In the genomic region with DNA sequence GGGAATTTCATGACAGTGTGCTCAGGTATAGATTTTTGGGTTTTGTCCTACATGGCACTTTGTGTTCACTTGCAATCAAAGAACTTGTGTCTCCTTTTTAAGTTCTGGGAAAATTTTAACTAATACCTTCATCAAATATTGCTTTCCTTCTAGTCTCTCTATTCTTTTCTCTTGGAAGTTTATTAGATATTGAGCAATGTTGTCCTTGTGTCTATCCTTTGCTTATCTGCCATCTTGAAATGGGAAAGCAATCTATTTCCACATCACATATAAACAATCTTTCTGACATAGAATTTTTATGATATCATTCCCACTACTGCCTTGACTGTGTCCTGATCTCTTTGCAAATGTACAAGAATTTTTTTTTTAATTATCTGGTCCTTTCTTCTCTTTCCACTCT, we compare ENCODE assay signal across 17 cellular contexts. TPM values are rescaled to one million over a fixed set of nuclear protein-coding genes. Genes with fewer than 3 reads are reported as not detected.
A peak's percentile ranks its signal among the peaks of the same experiment; 100 is the strongest.
DNase-seq lines count a peak whose midpoint lies in the region; ATAC-seq and TF ChIP-seq lines count a peak whose summit lies in the region.
"Had no signal": no experiment of that assay in that cellular context is flagged by ENCODE, and none has a peak within 500 bp of the region (broad histone marks: within the 10 kb centered on the region; RNA-seq: fewer than 3 reads in every experiment).

No MANE protein-coding gene starts in this region.

- ATAC-seq in T-helper 17 cell (no peak), gastrocnemius medialis (no peak), HG03097 (IDR thresholded peaks at IDR 0.05; ENCODE audit: low FRiP score, unreplicated experiment) (no peak), GM21526 (IDR thresholded peaks at IDR 0.05; ENCODE audit: low FRiP score, unreplicated experiment) (no peak)
- ATAC-seq: A549; CD8-positive, alpha-beta T cell; HepG2 had no signal

- H3K27me3 Mint-ChIP-seq in CD14-positive monocyte (ENCODE audit: low read depth in 3 of 3) (no peaks in the 10 kb centered on the region), Caco-2 (ENCODE audit: insufficient read depth, unreplicated experiment) (no peaks in the 10 kb centered on the region), T-helper 17 cell (no peaks in the 10 kb centered on the region), immature natural killer cell (ENCODE audit: low read depth in 3 of 3) (no peaks in the 10 kb centered on the region)

- peaks cover 0 to 9% (median 3%) of the 10 kb centered on the region in 7 donors for H3K9me3 Mint-ChIP-seq in CD14-positive monocyte
- H3K9me3 Mint-ChIP-seq in Caco-2 (ENCODE audit: unreplicated experiment): peaks cover 19% of the 10 kb centered on the region
- H3K9me3 Mint-ChIP-seq in immature natural killer cell: peaks cover 0 to 2% (median 0%) of the 10 kb centered on the region in 6 donors
- H3K9me3 Mint-ChIP-seq: CD8-positive, alpha-beta T cell had no signal

- in situ Hi-C loops in gastrocnemius medialis (cut with MboI; ENCODE audit: low sequenced_read_pairs in 4 of 4): loop anchor here in 1 of 4 donors (10.0 kb wide), 1 partner anchor 290 kb away; no protein-coding TSS in a partner anchor

- H3K27ac ChIP-seq in gastrocnemius medialis: no peak overlapping the region
- H3K27ac ChIP-seq: A549, C4-2B had no signal

- intact Hi-C loops in CD14-positive monocyte (cut with micrococcal nuclease) (no loop called here), Caco-2 (cut with micrococcal nuclease; ENCODE audit: unreplicated experiment) (no loop called here), gastrocnemius medialis (cut with DNase I; ENCODE audit: low total_unique reads) (no loop called here)

- POLR2A ChIA-PET in Caco-2 (lab: Charles Lee): no interaction called here

- H3K36me3 Mint-ChIP-seq in CD14-positive monocyte (peaks cover 0 to 3% of the 10 kb centered on the region in 2 donors), Caco-2 (ENCODE audit: insufficient read depth, unreplicated experiment) (peaks cover 6% of the 10 kb centered on the region), T-helper 17 cell (ENCODE audit: low read depth) (peaks cover 2% of the 10 kb centered on the region), immature natural killer cell (peaks cover 0 to 3% (median 0%) of the 10 kb centered on the region in 3 donors)
- H3K36me3 Mint-ChIP-seq: CD8-positive, alpha-beta T cell had no signal

- TF ChIP-seq POLR2A in gastrocnemius medialis (IDR thresholded peaks at IDR 0.05): no peak

- no TSS peak for BruUV-seq in Caco-2 (replicated peaks; lab: Mats Ljungman, UMichigan)

- TF ChIP-seq CTCF in CD14-positive monocyte (IDR thresholded peaks at IDR 0.05) (no peak), Caco-2 (IDR thresholded peaks at IDR 0.05; ENCODE audit: insufficient read depth in 1 of 2, low read depth in 1 of 2, low read length in 1 of 2, severe bottlenecking in 1 of 2, unreplicated experiment in 1 of 2) (no peak), gastrocnemius medialis (IDR thresholded peaks at IDR 0.05 in 4 of 5, conservative IDR thresholded peaks at IDR 0.05 in 1 of 5) (no peak)

- H3K9me3 ChIP-seq in Caco-2: 0 out of 2 replicates have a peak, but pooled peaks cover 2% of the 10 kb centered on the region
- no peaks in the 10 kb centered on the region for H3K9me3 ChIP-seq in T-helper 17 cell (ENCODE audit: control insufficient read depth, low read length, poor library complexity, severe bottlenecking)
- no peaks in the 10 kb centered on the region for H3K9me3 ChIP-seq in gastrocnemius medialis
- H3K9me3 ChIP-seq: A549, BE2C, HAP-1 had no signal

- no peak overlapping the region for H3K4me3 Mint-ChIP-seq in CD14-positive monocyte
- H3K4me3 Mint-ChIP-seq in Caco-2 (ENCODE audit: unreplicated experiment): no peak overlapping the region
- no peak overlapping the region for H3K4me3 Mint-ChIP-seq in T-helper 17 cell
- H3K4me3 Mint-ChIP-seq in immature natural killer cell: peak overlapping the region in 3 of 5 donors; percentile 5 to 53 (median 46)
- H3K4me3 Mint-ChIP-seq: CD8-positive, alpha-beta T cell had no signal

- DNase-seq in CD14-positive monocyte (ENCODE audit: low spot score) (no peak), Caco-2 (no peak), T-helper 17 cell (no peak), immature natural killer cell (no peak), gastrocnemius medialis (no peak), HK-2 (ENCODE audit: unreplicated experiment) (no peak)
- DNase-seq: BE2C; CD8-positive, alpha-beta T cell; DMS53; GOT3 had no signal

- H3K27me3 ChIP-seq in Caco-2 (replicated peaks; ENCODE audit: control insufficient read depth, insufficient read depth, low read length): no peaks in the 10 kb centered on the region
- H3K27me3 ChIP-seq in gastrocnemius medialis: no peaks in the 10 kb centered on the region
- H3K27me3 ChIP-seq: BE2C had no signal

- H3K4me1 Mint-ChIP-seq in CD14-positive monocyte (peaks cover 56% of the 10 kb centered on the region), Caco-2 (ENCODE audit: low read depth, unreplicated experiment) (peaks cover 21% of the 10 kb centered on the region), T-helper 17 cell (peaks cover 15% of the 10 kb centered on the region), immature natural killer cell (peaks cover 49 to 74% of the 10 kb centered on the region in 2 donors)

- H3K4me1 ChIP-seq in Caco-2: no peaks in the 10 kb centered on the region
- H3K4me1 ChIP-seq in gastrocnemius medialis: no peaks in the 10 kb centered on the region
- H3K4me1 ChIP-seq: A549, BE2C, HAP-1 had no signal

- CTCF ChIA-PET in Caco-2 (lab: Charles Lee): no interaction called here

- H3K36me3 ChIP-seq in Caco-2 (ENCODE audit: control insufficient read depth, insufficient read depth, low read length) (no peaks in the 10 kb centered on the region), gastrocnemius medialis (peaks cover 0 to 11% of the 10 kb centered on the region in 2 donors)
- H3K36me3 ChIP-seq: BE2C, HAP-1 had no signal

- no peak overlapping the region for H3K4me3 ChIP-seq in Caco-2 (ENCODE audit: low read depth, low read length)
- no peak overlapping the region for H3K4me3 ChIP-seq in gastrocnemius medialis
- H3K4me3 ChIP-seq: A549, GM12878, HAP-1 had no signal

- H3K27ac Mint-ChIP-seq in CD14-positive monocyte (peak overlapping the region in 4 of 7 donors; percentile 16 to 84 (median 68)), Caco-2 (ENCODE audit: unreplicated experiment) (peak overlapping the region; percentile 28), T-helper 17 cell (peak overlapping the region; percentile 37), immature natural killer cell (peak overlapping the region in 3 of 6 donors; percentile 45 to 58 (median 46))
- H3K27ac Mint-ChIP-seq: CD8-positive, alpha-beta T cell had no signal

RNA-seq across cellular contexts. Expression of gene ABCA9, which starts 4.4 kb away (rescaled TPM):
- polyA plus RNA-seq in CD14-positive monocyte (under 1 TPM in 1 of 2 donors, not detected in 1; 0.02 TPM), immature natural killer cell (under 1 TPM in 1 of 3 donors, not detected in 2; 0.47 TPM)
- total RNA-seq in Caco-2 (2022) (0.19 and 0.27 TPM in 2 replicates), T-helper 17 cell (under 1 TPM in 1 of 2 donors, not detected in 1; 0.08 TPM), gastrocnemius medialis (10 to 100 TPM in 2 of 4 donors, 1 to 10 TPM in 2; 6.0 to 38.2 (median 8.5) TPM)
- total RNA-seq: CD8-positive, alpha-beta T cell had no signal
- polyA plus RNA-seq: HepG2 had no signal

Comparison
In these comparisons a context has a peak if more than half of its experiments do, and no peak if none do; other contexts are left out.
1. H3K4me3 Mint-ChIP-seq: peak in immature natural killer cell (3 of 5); none in CD14-positive monocyte (0 of 2), Caco-2 (single experiment) and T-helper 17 cell (single experiment).